Comparison of ENCODE assay signal across 8 cellular contexts in genomic region chr5:73591102-73591695, GRCh38. TPM values are rescaled to one million over a fixed set of nuclear protein-coding genes. Genes with fewer than 3 reads are reported as not detected.
DNase-seq lines count a peak whose midpoint lies in the region; FAIRE-seq and TF ChIP-seq lines count a peak whose summit lies in the region.

No MANE protein-coding gene starts in this region.

- in situ Hi-C loops in T47D (cut with HindIII; ENCODE audit: low pct_unique_long_range_greater_than_20kb, low sequenced_read_pairs), result no loop called here

- no peaks in the 10 kb centered on the region for H3K36me3 ChIP-seq in SJCRH30

- H3K4me3 ChIP-seq in SJCRH30, result no peak overlapping the region

- DNase-seq in D341Med (ENCODE audit: low spot score) (peak; percentile 61), GM20000 (ENCODE audit: low spot score) (peak; percentile 55), MV-4-11 (lab: John Stamatoyannopoulos, UW) (peak; percentile 54), SJCRH30 (peak; percentile 60 to 87), T47D (ENCODE audit: low read depth in 1 of 2, low spot score in 1 of 2) (peak; percentile 22 to 84), UCSD-AML1 (lab: John Stamatoyannopoulos, UW; ENCODE audit: unreplicated experiment) (no peak)
- DNase-seq in stimulated activated CD4-positive, alpha-beta T cell treated with anti-CD3 and anti-CD28 coated beads, Interleukin-2, amount 100 ng/mL, for 48 hours, result peak; percentile 51 to 66

- H3K9me3 ChIP-seq in SJCRH30 (replicated peaks), result no peaks in the 10 kb centered on the region

- no peaks in the 10 kb centered on the region for H3K27me3 ChIP-seq in SJCRH30

- FAIRE-seq in islet of Langerhans (lab: Jason Lieb, UNC), result peak; percentile 99

- H3K4me1 ChIP-seq in SJCRH30, result no peaks in the 10 kb centered on the region; the same call in 1 of the 2 replicates

- peak; percentile 36 for TF ChIP-seq CTCF in GM20000 (IDR thresholded peaks at IDR 0.05; ENCODE audit: extremely low read depth, missing control alignments)

- no peak overlapping the region for H3K27ac ChIP-seq in SJCRH30

RNA-seq across cellular contexts. Expression of gene UTP15, which starts 25.7 kb away (rescaled TPM):
- total RNA-seq in SJCRH30 (2014; rRNA removed; shearing (Covaris generic)), result 45.3 and 47.1 TPM in 2 replicates

RNA-seq across cellular contexts. Expression of gene ANKRA2, which starts 25.8 kb away (rescaled TPM):
- total RNA-seq in SJCRH30 (2014; rRNA removed; shearing (Covaris generic)), result 12.2 and 13.2 TPM in 2 replicates

RNA-seq across cellular contexts. Expression of gene ARHGEF28, which starts 34.8 kb away (rescaled TPM):
- 5.2 and 5.8 TPM in 2 replicates for total RNA-seq in SJCRH30 (2014; rRNA removed; shearing (Covaris generic))
